ENCODE assay signal across 24 cellular contexts in the genomic region with DNA sequence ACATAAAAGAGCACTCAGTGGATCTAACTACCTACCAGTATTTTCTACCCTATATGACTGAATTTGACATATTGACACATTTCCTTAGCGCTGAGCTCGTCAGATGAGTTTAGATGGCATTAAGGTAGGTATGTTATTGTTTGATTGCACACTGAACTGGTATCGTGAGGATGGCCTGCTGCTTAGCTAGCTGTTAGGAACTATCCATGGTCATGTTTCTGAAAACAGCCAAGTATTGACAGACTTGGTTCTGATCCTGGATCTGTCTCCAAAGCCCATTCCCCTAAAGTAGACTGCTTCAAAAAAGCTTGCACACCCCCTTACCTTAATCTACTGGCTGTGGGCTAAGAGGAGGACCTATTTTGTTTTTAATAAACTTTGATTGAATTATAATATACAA. TPM values are rescaled to one million over a fixed set of nuclear protein-coding genes. Genes with fewer than 3 reads are reported as not detected.
DNase-seq lines count a peak whose midpoint lies in the region; ATAC-seq and TF ChIP-seq lines count a peak whose summit lies in the region.
"Had no signal": no experiment of that assay in that cellular context is flagged by ENCODE, and none has a peak within 500 bp of the region (broad histone marks: within the 10 kb centered on the region; RNA-seq: fewer than 3 reads in every experiment).

No MANE protein-coding gene starts in this region.

- ATAC-seq in left cardiac atrium, result no peak
- ATAC-seq in gastroesophageal sphincter, result no peak
- no peak for ATAC-seq in psoas muscle

- 89 to 91% methylated on average over 3 of the region's 3 CpGs for WGBS in gastroesophageal sphincter (ENCODE audit: low coverage in 1 of 2), 2 donors
- WGBS in psoas muscle, 3 donors, result 90 to 93% (median 92%) methylated on average over 3 of the region's 3 CpGs

- no peak for DNase-seq in right atrium auricular region (ENCODE audit: low spot score)
- DNase-seq in left cardiac atrium, result no peak
- DNase-seq in psoas muscle, result no peak
- DNase-seq in activated effector memory CD4-positive, alpha-beta T cell treated with anti-CD3 and anti-CD28 coated beads, Interleukin-2, amount 50 U/mL, for 16 hours, result no peak
- no peak for DNase-seq in 8988T
- DNase-seq in medulla oblongata (ENCODE audit: extremely low spot score), result no peak
- DNase-seq: BE2C, Calu3, DMS79 treated with DMSO at 0.1 percent for 48 hours, GF-D8, H9, HFFc6, KG1, NCI-H1105 treated with DMSO at 0.1 percent for 48 hours, NCI-H146, NCI-H1930, NCI-H446, NCI-H524 treated with DMSO at 0.1 percent for 48 hours, NCI-H774, PC-9 had no signal

- no peaks in the 10 kb centered on the region for H3K27me3 ChIP-seq in right atrium auricular region
- no peaks in the 10 kb centered on the region for H3K27me3 ChIP-seq in gastroesophageal sphincter
- H3K27me3 ChIP-seq in psoas muscle (ENCODE audit: insufficient read depth in 3 of 3, low read length in 2 of 3), result no peaks in the 10 kb centered on the region
- H3K27me3 ChIP-seq: BE2C, MG63, SJSA1 had no signal

- no peak overlapping the region for H3K4me3 ChIP-seq in right atrium auricular region
- no peak overlapping the region for H3K4me3 ChIP-seq in gastroesophageal sphincter
- H3K4me3 ChIP-seq in psoas muscle, result no peak overlapping the region
- H3K4me3 ChIP-seq: GM23338, MG63, PC-9, SJSA1 had no signal

- TF ChIP-seq CTCF in right atrium auricular region (IDR thresholded peaks at IDR 0.05) (no peak), gastroesophageal sphincter (IDR thresholded peaks at IDR 0.05) (no peak), psoas muscle (IDR thresholded peaks at IDR 0.05) (no peak)

- TF ChIP-seq EP300 in gastroesophageal sphincter (IDR thresholded peaks at IDR 0.05), result no peak

- peak overlapping the region; percentile 51 to 55 for H3K27ac ChIP-seq in right atrium auricular region
- H3K27ac ChIP-seq in gastroesophageal sphincter, result peak overlapping the region in 3 of 4 donors; percentile 36 to 66 (median 64)
- peak overlapping the region; percentile 47 for H3K27ac ChIP-seq in psoas muscle
- H3K27ac ChIP-seq: PC-9, SJSA1 had no signal

- H3K36me3 ChIP-seq in right atrium auricular region, result no peaks in the 10 kb centered on the region
- no peaks in the 10 kb centered on the region for H3K36me3 ChIP-seq in gastroesophageal sphincter
- H3K36me3 ChIP-seq in psoas muscle (ENCODE audit: insufficient read depth in 1 of 2, low read depth in 1 of 2), result peaks cover 0 to 2% of the 10 kb centered on the region in 2 donors
- H3K36me3 ChIP-seq: BE2C, MG63, SJSA1 had no signal

- intact Hi-C loops in left cardiac atrium (cut with DNase I), result no loop called here
- intact Hi-C loops in psoas muscle (cut with DNase I), result no loop called here

- TF ChIP-seq POLR2A in gastroesophageal sphincter (IDR thresholded peaks at IDR 0.05), result no peak

- H3K4me1 ChIP-seq in right atrium auricular region (peaks cover 0 to 56% of the 10 kb centered on the region in 2 donors), gastroesophageal sphincter (peaks cover 6 to 99% (median 18%) of the 10 kb centered on the region in 3 donors), psoas muscle (peaks cover 66% of the 10 kb centered on the region)

- H3K9me3 ChIP-seq in right atrium auricular region, result no peaks in the 10 kb centered on the region
- H3K9me3 ChIP-seq in gastroesophageal sphincter, result no peaks in the 10 kb centered on the region
- no peaks in the 10 kb centered on the region for H3K9me3 ChIP-seq in psoas muscle
- H3K9me3 ChIP-seq: BE2C, MG63, SJSA1 had no signal

RNA-seq across cellular contexts. Expression of a gene that starts 32.9 kb away (rescaled TPM):
- total RNA-seq in right atrium auricular region, result 10 to 100 TPM; 38.3 to 42.4 TPM
- 10 to 100 TPM; 40.6 to 55.3 TPM for total RNA-seq in left cardiac atrium
- total RNA-seq in gastroesophageal sphincter, result 100 to 1,000 TPM in 1 of 4 donors, 10 to 100 TPM in 3; 53.0 to 135 (median 70.5) TPM
- total RNA-seq in psoas muscle, result 10 to 100 TPM; 31.5 to 92.1 (median 53.4) TPM
- polyA plus RNA-seq in psoas muscle, result 10 to 100 TPM; 15.6 to 33.3 (median 19.1) TPM
